In the genomic region with DNA sequence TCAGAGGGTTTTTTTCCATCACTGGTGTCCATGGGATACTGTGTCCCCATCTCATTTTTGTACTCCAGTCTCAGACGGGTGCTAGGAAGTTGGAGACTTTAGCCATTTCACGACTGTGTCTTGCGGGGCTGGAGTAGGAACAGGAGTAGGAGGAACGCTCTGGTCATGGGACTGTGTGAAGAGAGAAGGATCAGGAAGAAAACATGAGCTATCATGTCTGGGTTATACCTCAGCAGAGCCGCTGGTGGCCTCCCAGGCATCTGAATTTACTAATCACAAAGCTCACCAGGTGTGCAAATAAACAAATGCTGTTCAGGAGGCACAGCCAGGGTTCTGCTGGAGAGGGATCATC, we compare ENCODE assay signal across 9 cellular contexts.
DNase-seq lines count a peak whose midpoint lies in the region; ATAC-seq and TF ChIP-seq lines count a peak whose summit lies in the region.
"Had no signal": no experiment of that assay in that cellular context is flagged by ENCODE, and none has a peak within 500 bp of the region (broad histone marks: within the 10 kb centered on the region; RNA-seq: fewer than 3 reads in every experiment).

No MANE protein-coding gene starts in this region.

- H3K9me3 ChIP-seq in heart left ventricle: no peaks in the 10 kb centered on the region
- H3K9me3 ChIP-seq in uterus: no peaks in the 10 kb centered on the region

- H3K27ac ChIP-seq in heart left ventricle (peak overlapping the region in 10 of 12 donors; percentile 34 to 80 (median 63)), angular gyrus (ENCODE audit: low read depth, low read length) (peak overlapping the region; percentile 87), uterus (peak overlapping the region; percentile 74 to 76)

- 65 to 71% (median 68%) methylated on average over 5 of the region's 5 CpGs for WGBS in heart left ventricle, 4 donors

- no peaks in the 10 kb centered on the region for H3K9me3 Mint-ChIP-seq in memory B cell
- H3K9me3 Mint-ChIP-seq: activated naive CD8-positive, alpha-beta T cell treated with anti-CD3 and anti-CD28 coated beads, Interleukin-2, amount 50 U/mL, for 24 hours had no signal

- no peaks in the 10 kb centered on the region for H3K27me3 Mint-ChIP-seq in memory B cell

- H3K36me3 Mint-ChIP-seq in memory B cell: no peaks in the 10 kb centered on the region

- H3K4me3 Mint-ChIP-seq in memory B cell: no peak overlapping the region
- H3K4me3 Mint-ChIP-seq: activated naive CD8-positive, alpha-beta T cell treated with anti-CD3 and anti-CD28 coated beads, Interleukin-2, amount 50 U/mL, for 24 hours had no signal

- TF ChIP-seq CTCF in heart left ventricle (IDR thresholded peaks at IDR 0.05) (no peak), uterus (IDR thresholded peaks at IDR 0.05) (no peak)

- DNase-seq in heart left ventricle: no peak
- no peak for DNase-seq in left ventricle myocardium superior
- no peak for DNase-seq in memory B cell (ENCODE audit: low spot score in 2 of 2)
- no peak for DNase-seq in uterus
- no peak for DNase-seq in LoVo (ENCODE audit: low spot score)
- no peak for DNase-seq in glomerular visceral epithelial cell (ENCODE audit: extremely low spot score)
- DNase-seq in HPDE6-E6E7 (ENCODE audit: extremely low spot score): no peak
- DNase-seq: activated naive CD8-positive, alpha-beta T cell treated with anti-CD3 and anti-CD28 coated beads, Interleukin-2, amount 50 U/mL, for 24 hours had no signal

- H3K27me3 ChIP-seq in heart left ventricle: no peaks in the 10 kb centered on the region
- no peaks in the 10 kb centered on the region for H3K27me3 ChIP-seq in uterus

- no peaks in the 10 kb centered on the region for H3K36me3 ChIP-seq in heart left ventricle
- H3K36me3 ChIP-seq in uterus: no peaks in the 10 kb centered on the region

- TF ChIP-seq POLR2A in heart left ventricle (IDR thresholded peaks at IDR 0.05) (no peak), uterus (IDR thresholded peaks at IDR 0.05) (no peak)

- H3K4me3 ChIP-seq in heart left ventricle: no peak overlapping the region
- no peak overlapping the region for H3K4me3 ChIP-seq in uterus

- H3K4me1 Mint-ChIP-seq in memory B cell: peaks cover 31% of the 10 kb centered on the region

- intact Hi-C loops in heart left ventricle (cut with DNase I): no loop called here
- intact Hi-C loops in left ventricle myocardium superior (cut with micrococcal nuclease): no loop called here
- intact Hi-C loops in uterus (cut with DNase I; ENCODE audit: low total_unique reads): no loop called here

- peaks cover 0 to 72% (median 61%) of the 10 kb centered on the region in 12 donors for H3K4me1 ChIP-seq in heart left ventricle
- peaks cover 18 to 28% of the 10 kb centered on the region in 2 donors for H3K4me1 ChIP-seq in uterus

- peak overlapping the region; percentile 60 for H3K27ac Mint-ChIP-seq in memory B cell
- H3K27ac Mint-ChIP-seq: activated naive CD8-positive, alpha-beta T cell treated with anti-CD3 and anti-CD28 coated beads, Interleukin-2, amount 50 U/mL, for 24 hours had no signal

- ATAC-seq in heart left ventricle: no peak
- ATAC-seq in left ventricle myocardium superior: no peak
- ATAC-seq in memory B cell (ENCODE audit: low read depth): no peak
